In the genomic region with DNA sequence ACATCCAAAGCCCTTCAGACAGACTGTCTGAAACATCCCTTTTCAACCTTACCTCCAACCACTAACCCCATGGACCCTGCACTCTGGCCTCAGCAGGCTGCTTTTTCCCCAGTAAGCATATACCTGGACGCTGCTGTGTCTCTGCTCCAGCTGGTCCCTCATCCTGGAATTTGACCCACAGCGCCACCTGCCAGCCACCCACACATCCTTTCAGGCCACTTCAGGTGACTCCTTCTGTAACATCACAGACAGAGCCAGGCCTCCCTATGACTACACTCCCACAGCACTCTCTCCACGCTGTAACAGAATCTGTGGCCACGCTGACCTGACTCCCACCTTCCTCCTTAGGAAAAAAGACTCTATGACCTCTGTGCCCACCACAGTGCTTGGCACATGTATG, we compare ENCODE assay signal across 1 cellular context.
TF ChIP-seq lines count a peak whose summit lies in the region.

No MANE protein-coding gene starts in this region.

TF ChIP-seq in IMR-90, 13 proteins besides CTCF, POLR2A, EP300 and RAD21:
- TF ChIP-seq MXI1 (IDR thresholded peaks at IDR 0.05; ENCODE audit: borderline replicate concordance, low read depth, low read length) (no peak), FOS (IDR thresholded peaks at IDR 0.05; ENCODE audit: low read depth, low read length) (no peak), CEBPB (IDR thresholded peaks at IDR 0.05; ENCODE audit: low read depth, low read length) (no peak), SMC3 (IDR thresholded peaks at IDR 0.05; ENCODE audit: low read depth, low read length) (no peak), MAFK (IDR thresholded peaks at IDR 0.05; ENCODE audit: low read depth, low read length) (no peak), BHLHE40 (IDR thresholded peaks at IDR 0.05; ENCODE audit: low read depth, low read length) (no peak), RCOR1 (IDR thresholded peaks at IDR 0.05; ENCODE audit: insufficient replicate concordance, low read length) (no peak), MAZ (IDR thresholded peaks at IDR 0.05; ENCODE audit: borderline replicate concordance, low read depth, low read length) (no peak), CHD1 (IDR thresholded peaks at IDR 0.05; ENCODE audit: low read depth, low read length) (no peak), RFX5 (IDR thresholded peaks at IDR 0.05; ENCODE audit: low read depth, low read length) (no peak)
- TF ChIP-seq, protein P1, sequence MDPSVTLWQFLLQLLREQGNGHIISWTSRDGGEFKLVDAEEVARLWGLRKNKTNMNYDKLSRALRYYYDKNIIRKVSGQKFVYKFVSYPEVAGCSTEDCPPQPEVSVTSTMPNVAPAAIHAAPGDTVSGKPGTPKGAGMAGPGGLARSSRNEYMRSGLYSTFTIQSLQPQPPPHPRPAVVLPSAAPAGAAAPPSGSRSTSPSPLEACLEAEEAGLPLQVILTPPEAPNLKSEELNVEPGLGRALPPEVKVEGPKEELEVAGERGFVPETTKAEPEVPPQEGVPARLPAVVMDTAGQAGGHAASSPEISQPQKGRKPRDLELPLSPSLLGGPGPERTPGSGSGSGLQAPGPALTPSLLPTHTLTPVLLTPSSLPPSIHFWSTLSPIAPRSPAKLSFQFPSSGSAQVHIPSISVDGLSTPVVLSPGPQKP (IDR thresholded peaks at IDR 0.05; ENCODE audit: borderline replicate concordance, low read depth, low read length): no peak
- TF ChIP-seq, protein P2, sequence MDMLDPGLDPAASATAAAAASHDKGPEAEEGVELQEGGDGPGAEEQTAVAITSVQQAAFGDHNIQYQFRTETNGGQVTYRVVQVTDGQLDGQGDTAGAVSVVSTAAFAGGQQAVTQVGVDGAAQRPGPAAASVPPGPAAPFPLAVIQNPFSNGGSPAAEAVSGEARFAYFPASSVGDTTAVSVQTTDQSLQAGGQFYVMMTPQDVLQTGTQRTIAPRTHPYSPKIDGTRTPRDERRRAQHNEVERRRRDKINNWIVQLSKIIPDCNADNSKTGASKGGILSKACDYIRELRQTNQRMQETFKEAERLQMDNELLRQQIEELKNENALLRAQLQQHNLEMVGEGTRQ (IDR thresholded peaks at IDR 0.05; ENCODE audit: low read depth, low read length): no peak
TF ChIP-seq in IMR-90: peak in this region for 0.
